16 cellular contexts compared by ENCODE assay signal in genomic region chr4:52292245-52292644, GRCh38.
DNase-seq lines count a peak whose midpoint lies in the region; ATAC-seq, FAIRE-seq and TF ChIP-seq lines count a peak whose summit lies in the region.
"Had no signal": no experiment of that assay in that cellular context is flagged by ENCODE, and none has a peak within 500 bp of the region (broad histone marks: within the 10 kb centered on the region; RNA-seq: fewer than 3 reads in every experiment).

No MANE protein-coding gene starts in this region.

- TF ChIP-seq RAD21 in H1 (IDR thresholded peaks at IDR 0.05 in 1 of 2, conservative IDR thresholded peaks at IDR 0.05 in 1 of 2; ENCODE audit: low read depth in 2 of 2, low read length in 2 of 2) = peak; percentile 13 to 37; a peak in 3 of 4 replicates

- H3K27me3 Mint-ChIP-seq in H9 (ENCODE audit: low read depth) = no peaks in the 10 kb centered on the region
- no peaks in the 10 kb centered on the region for H3K27me3 Mint-ChIP-seq in stimulated activated memory B cell treated with anti-CD40 and anti-IgM and Interleukin-4, amounts not matched to agents 10 μg/mL and 1 μg/mL and 100 μg/mL, for 72 hours
- H3K27me3 Mint-ChIP-seq in HFFc6 (ENCODE audit: insufficient read depth) = peaks cover 6% of the 10 kb centered on the region
- H3K27me3 Mint-ChIP-seq: B cell had no signal

- no peaks in the 10 kb centered on the region for H3K79me2 ChIP-seq in H9 (ENCODE audit: insufficient read depth, low read length)
- no peaks in the 10 kb centered on the region for H3K79me2 ChIP-seq in Karpas-422 (ENCODE audit: low read length)
- H3K79me2 ChIP-seq in H1 (ENCODE audit: control insufficient read depth in 1 of 2, insufficient read depth in 2 of 2, low read length in 2 of 2) = no peaks in the 10 kb centered on the region

- H3T11ph ChIP-seq in H9 (ENCODE audit: low read length) = no peak overlapping the region

- no peak overlapping the region for H4K5ac ChIP-seq in H9 (ENCODE audit: insufficient read length, low read depth, low read length)
- H4K5ac ChIP-seq in H1 (ENCODE audit: insufficient read length, low read depth, low read length) = no peak overlapping the region

- no peak for FAIRE-seq in H1 (lab: Jason Lieb, UNC)
- FAIRE-seq: GM12878 had no signal

- H3K4me1 Mint-ChIP-seq in H9 (no peaks in the 10 kb centered on the region), HFFc6 (ENCODE audit: low read depth) (no peaks in the 10 kb centered on the region)
- no peaks in the 10 kb centered on the region for H3K4me1 Mint-ChIP-seq in stimulated activated memory B cell treated with anti-CD40 and anti-IgM and Interleukin-4, amounts not matched to agents 10 μg/mL and 1 μg/mL and 100 μg/mL, for 72 hours
- H3K4me1 Mint-ChIP-seq: B cell had no signal

- H3K27me3 ChIP-seq in H9 (ENCODE audit: insufficient read depth, low read length) = no peaks in the 10 kb centered on the region; the same call in 1 of the 2 replicates
- no peaks in the 10 kb centered on the region for H3K27me3 ChIP-seq in Karpas-422 (ENCODE audit: low read length)
- no peaks in the 10 kb centered on the region for H3K27me3 ChIP-seq in H1 (replicated peaks in 1 of 4; ENCODE audit: control insufficient read depth in 3 of 4, extremely low read depth in 1 of 4, insufficient read depth in 3 of 4, low read length in 3 of 4)
- H3K27me3 ChIP-seq: BLaER1 treated with 17β-estradiol and CSF1 and Interleukin-3, amounts not matched to agents 10 nM and 100 nM had no signal

- H3K36me3 ChIP-seq in Karpas-422 (ENCODE audit: insufficient read depth, low read length) (no peaks in the 10 kb centered on the region), H1 (ENCODE audit: control insufficient read depth in 2 of 4, insufficient read depth in 4 of 4, low read length in 3 of 4) (no peaks in the 10 kb centered on the region)
- H3K36me3 ChIP-seq: BLaER1 treated with 17β-estradiol and CSF1 and Interleukin-3, amounts not matched to agents 10 nM and 100 nM had no signal

- TF ChIP-seq CTCF in H9 (conservative IDR thresholded peaks at IDR 0.05) = 0 out of 3 replicates have a peak, but pooled peaks have one; percentile 12
- TF ChIP-seq CTCF in H1 (IDR thresholded peaks at IDR 0.05; ENCODE audit: control extremely low read depth in 1 of 3, insufficient read depth in 1 of 3, low read depth in 1 of 3, low read length in 3 of 3) = peak in 1 of 3 experiments; percentile 23; a peak in 1 of 4 replicates
- TF ChIP-seq CTCF in HFFc6 (IDR thresholded peaks at IDR 0.05) = no peak
- TF ChIP-seq CTCF in RWPE1 (conservative IDR thresholded peaks at IDR 0.05; ENCODE audit: low read depth) = no peak

- H4K20me1 ChIP-seq in H9 (ENCODE audit: control insufficient read depth, insufficient read depth, insufficient read length) = no peaks in the 10 kb centered on the region
- no peaks in the 10 kb centered on the region for H4K20me1 ChIP-seq in Karpas-422 (ENCODE audit: insufficient read depth, low read depth, low read length)
- no peaks in the 10 kb centered on the region for H4K20me1 ChIP-seq in H1 (replicated peaks in 1 of 2; ENCODE audit: control insufficient read depth in 1 of 2, insufficient read depth in 2 of 2, low read length in 2 of 2)
- H4K20me1 ChIP-seq: BLaER1 treated with 17β-estradiol and CSF1 and Interleukin-3, amounts not matched to agents 10 nM and 100 nM had no signal

- H3K56ac ChIP-seq in H9 (ENCODE audit: insufficient read length, low read depth, low read length) (no peak overlapping the region), H1 (replicated peaks; ENCODE audit: insufficient read length, low read depth, low read length) (no peak overlapping the region)

- H3K23me2 ChIP-seq in H9 (ENCODE audit: insufficient read length, low read depth, low read length, poor library complexity, severe bottlenecking) = no peaks in the 10 kb centered on the region
- no peaks in the 10 kb centered on the region for H3K23me2 ChIP-seq in H1 (ENCODE audit: low read depth, low read length)

- TF ChIP-seq EP300 in H1 (IDR thresholded peaks at IDR 0.05; ENCODE audit: borderline replicate concordance in 1 of 2, low read depth in 2 of 2, low read length in 2 of 2) = no peak

- H2AFZ ChIP-seq in H9 (ENCODE audit: low read length) (no peak overlapping the region), Karpas-422 (ENCODE audit: low read length) (no peak overlapping the region), H1 (ENCODE audit: low read length) (peak overlapping the region; percentile 28; the same call in 1 of the 2 replicates)

- peak; percentile 38 for ATAC-seq in stimulated activated memory B cell treated with anti-CD40 and anti-IgM and Interleukin-4, amounts not matched to agents 10 μg/mL and 1 μg/mL and 100 μg/mL, for 72 hours
- no peak for ATAC-seq in HG03520 (IDR thresholded peaks at IDR 0.05; ENCODE audit: unreplicated experiment)
- ATAC-seq: CD8-positive, alpha-beta T cell; GM12878 had no signal

- no peaks in the 10 kb centered on the region for H3K9me2 ChIP-seq in Karpas-422 (replicated peaks; ENCODE audit: insufficient read depth, low read length)

- no peak overlapping the region for H3K4me2 ChIP-seq in H9 (ENCODE audit: insufficient read depth, insufficient read length, low read length)
- H3K4me2 ChIP-seq in Karpas-422 (ENCODE audit: low read depth, low read length, poor library complexity, severe bottlenecking) = no peak overlapping the region
- no peak overlapping the region for H3K4me2 ChIP-seq in H1 (ENCODE audit: insufficient read depth in 1 of 2, low read depth in 2 of 2, low read length in 2 of 2)
- H3K4me2 ChIP-seq: BLaER1 treated with 17β-estradiol and CSF1 and Interleukin-3, amounts not matched to agents 10 nM and 100 nM had no signal

- H3K4ac ChIP-seq in H9 (ENCODE audit: low read depth, low read length) = no peak overlapping the region
- no peak overlapping the region for H3K4ac ChIP-seq in H1 (replicated peaks; ENCODE audit: insufficient read length, low read depth, low read length)

- H3K4me3 ChIP-seq in Karpas-422 (ENCODE audit: low read length) (no peak overlapping the region), H1 (ENCODE audit: extremely low read depth in 1 of 4, insufficient read depth in 2 of 4, low read depth in 3 of 4, low read length in 4 of 4) (no peak overlapping the region)
- H3K4me3 ChIP-seq: BLaER1 treated with 17β-estradiol and CSF1 and Interleukin-3, amounts not matched to agents 10 nM and 100 nM; GM12878 had no signal

- H2AK5ac ChIP-seq in H9 (ENCODE audit: insufficient read length, low read length) = no peak overlapping the region
- no peak overlapping the region for H2AK5ac ChIP-seq in H1 (ENCODE audit: low read depth, low read length)

- H2BK12ac ChIP-seq in H9 (ENCODE audit: insufficient read length, low read depth, low read length) (no peak overlapping the region), H1 (ENCODE audit: low read depth, low read length) (no peak overlapping the region)

- POLR2A ChIA-PET in H1 (lab: Charles Lee; ENCODE audit: partially characterized antibody) (no interaction called here), RWPE1 (lab: Yijun Ruan, JAX; ENCODE audit: low non-redundant PET) (no interaction called here)

- H3K18ac ChIP-seq in H9 (ENCODE audit: insufficient read length, low read depth, low read length) (no peak overlapping the region), H1 (ENCODE audit: extremely low read depth, low read length) (no peak overlapping the region)

- H4K8ac ChIP-seq in H9 (replicated peaks; ENCODE audit: insufficient read length, low read depth, low read length) (no peak overlapping the region), H1 (ENCODE audit: extremely low read depth, insufficient read depth, low read length) (no peak overlapping the region)

- H3K14ac ChIP-seq in H9 (ENCODE audit: insufficient read depth, low read length) (no peak overlapping the region), H1 (ENCODE audit: insufficient read length) (no peak overlapping the region)

- H2BK120ac ChIP-seq in H9 (ENCODE audit: low read depth, low read length, poor library complexity, severe bottlenecking) (no peak overlapping the region), H1 (replicated peaks; ENCODE audit: low read depth, low read length) (no peak overlapping the region)

- no peak overlapping the region for H2BK20ac ChIP-seq in H9 (ENCODE audit: low read depth, low read length, poor library complexity, severe bottlenecking)
- H2BK20ac ChIP-seq in H1 (ENCODE audit: low read length) = no peak overlapping the region

- H2BK5ac ChIP-seq in H9 (ENCODE audit: insufficient read length, low read length) (no peak overlapping the region), H1 (ENCODE audit: low read depth, low read length) (no peak overlapping the region)

- TF ChIP-seq POLR2A in H1 (IDR thresholded peaks at IDR 0.05; ENCODE audit: control extremely low read depth in 1 of 2, low read depth in 2 of 2, low read length in 2 of 2) = no peak

- no peaks in the 10 kb centered on the region for H3K9me3 ChIP-seq in H9 (ENCODE audit: control insufficient read depth, low read depth, low read length)
- H3K9me3 ChIP-seq in Karpas-422 (ENCODE audit: low read length) = no peaks in the 10 kb centered on the region
- no peaks in the 10 kb centered on the region; a peak in 1 of 4 replicates for H3K9me3 ChIP-seq in H1 (ENCODE audit: insufficient read depth in 2 of 2, low read depth in 1 of 2, low read length in 1 of 2)
- H3K9me3 ChIP-seq: BLaER1 treated with 17β-estradiol and CSF1 and Interleukin-3, amounts not matched to agents 10 nM and 100 nM had no signal

- no peaks in the 10 kb centered on the region for H3K79me1 ChIP-seq in H9 (ENCODE audit: insufficient read depth, low read depth, low read length, poor library complexity, severe bottlenecking)
- no peaks in the 10 kb centered on the region for H3K79me1 ChIP-seq in H1 (ENCODE audit: low read depth, low read length)

- H3K36me3 Mint-ChIP-seq in H9 (ENCODE audit: insufficient read depth in 1 of 3, low read depth in 3 of 3) (no peaks in the 10 kb centered on the region), HFFc6 (ENCODE audit: low read depth) (no peaks in the 10 kb centered on the region)
- H3K36me3 Mint-ChIP-seq in stimulated activated memory B cell treated with anti-CD40 and anti-IgM and Interleukin-4, amounts not matched to agents 10 μg/mL and 1 μg/mL and 100 μg/mL, for 72 hours = no peaks in the 10 kb centered on the region
- H3K36me3 Mint-ChIP-seq: CD8-positive, alpha-beta T cell had no signal

- no peak overlapping the region for H4K91ac ChIP-seq in H9 (ENCODE audit: insufficient read length, low read depth, low read length)
- no peak overlapping the region for H4K91ac ChIP-seq in H1 (replicated peaks; ENCODE audit: insufficient read length, low read length)

- CTCF ChIA-PET in H1 (lab: Charles Lee; ENCODE audit: partially characterized antibody) (interaction anchor here (0.6 to 1.6 kb wide), 5 partner anchors 229 to 1942 kb away, joined by 3 to 7 read pairs (median 4); no protein-coding TSS in a partner anchor), RWPE1 (lab: Yijun Ruan, JAX) (no interaction called here)

- H3K4me1 ChIP-seq in H9 (ENCODE audit: insufficient read depth, low read length) = no peaks in the 10 kb centered on the region
- peaks cover 7% of the 10 kb centered on the region for H3K4me1 ChIP-seq in Karpas-422 (ENCODE audit: low read length)
- no peaks in the 10 kb centered on the region for H3K4me1 ChIP-seq in H1 (replicated peaks in 1 of 4; ENCODE audit: control insufficient read depth in 3 of 4, insufficient read depth in 4 of 4, low read length in 3 of 4)
- H3K4me1 ChIP-seq: BLaER1 treated with 17β-estradiol and CSF1 and Interleukin-3, amounts not matched to agents 10 nM and 100 nM had no signal

- no peak overlapping the region for H3K4me3 Mint-ChIP-seq in H9
- no peak overlapping the region for H3K4me3 Mint-ChIP-seq in stimulated activated memory B cell treated with anti-CD40 and anti-IgM and Interleukin-4, amounts not matched to agents 10 μg/mL and 1 μg/mL and 100 μg/mL, for 72 hours
- no peak overlapping the region for H3K4me3 Mint-ChIP-seq in HFFc6
- H3K4me3 Mint-ChIP-seq: B cell; CD8-positive, alpha-beta T cell had no signal

- DNase-seq in H9 (no peak), Karpas-422 (peak; percentile 53), H1 (ENCODE audit: low read depth in 1 of 2, low spot score in 2 of 2) (no peak), HFFc6 (no peak), RWPE1 (ENCODE audit: low spot score) (no peak)
- DNase-seq: Calu3; CD8-positive, alpha-beta T cell; DMS53; DND-41; EL; HCEC 1CT had no signal

- no peak overlapping the region for H3K23ac ChIP-seq in H9 (ENCODE audit: insufficient read length, low read depth, low read length)
- H3K23ac ChIP-seq in H1 (ENCODE audit: insufficient read length) = no peak overlapping the region

- H3K9me3 Mint-ChIP-seq in H9 (no peaks in the 10 kb centered on the region), HFFc6 (no peaks in the 10 kb centered on the region)
- no peaks in the 10 kb centered on the region for H3K9me3 Mint-ChIP-seq in stimulated activated memory B cell treated with anti-CD40 and anti-IgM and Interleukin-4, amounts not matched to agents 10 μg/mL and 1 μg/mL and 100 μg/mL, for 72 hours
- H3K9me3 Mint-ChIP-seq: CD8-positive, alpha-beta T cell had no signal

- H3K9ac ChIP-seq in H9 (ENCODE audit: extremely low read depth, insufficient read length, low read length) = no peak overlapping the region
- H3K9ac ChIP-seq in Karpas-422 (ENCODE audit: low read length) = no peak overlapping the region
- no peak overlapping the region for H3K9ac ChIP-seq in H1 (replicated peaks in 1 of 4; ENCODE audit: extremely low read depth in 1 of 4, low read depth in 3 of 4, low read length in 3 of 4)
- H3K9ac ChIP-seq: BLaER1 treated with 17β-estradiol and CSF1 and Interleukin-3, amounts not matched to agents 10 nM and 100 nM had no signal

- no peak overlapping the region for H3K27ac ChIP-seq in H9 (ENCODE audit: insufficient read length, low read depth, low read length)
- no peak overlapping the region for H3K27ac ChIP-seq in Karpas-422 (ENCODE audit: low read length)
- H3K27ac ChIP-seq in H1 (ENCODE audit: low read depth, low read length) = no peak overlapping the region
- no peak overlapping the region for H3K27ac ChIP-seq in RWPE1
- H3K27ac ChIP-seq: BLaER1 treated with 17β-estradiol and CSF1 and Interleukin-3, amounts not matched to agents 10 nM and 100 nM had no signal

- H2BK15ac ChIP-seq in H9 (ENCODE audit: low read depth, low read length) (no peak overlapping the region), H1 (ENCODE audit: low read length) (no peak overlapping the region)

- no peak overlapping the region for H3K27ac Mint-ChIP-seq in H9
- no peak overlapping the region for H3K27ac Mint-ChIP-seq in stimulated activated memory B cell treated with anti-CD40 and anti-IgM and Interleukin-4, amounts not matched to agents 10 μg/mL and 1 μg/mL and 100 μg/mL, for 72 hours
- no peak overlapping the region for H3K27ac Mint-ChIP-seq in HFFc6
- H3K27ac Mint-ChIP-seq: B cell; CD8-positive, alpha-beta T cell had no signal
